21 cellular contexts compared by ENCODE assay signal in the genomic region with DNA sequence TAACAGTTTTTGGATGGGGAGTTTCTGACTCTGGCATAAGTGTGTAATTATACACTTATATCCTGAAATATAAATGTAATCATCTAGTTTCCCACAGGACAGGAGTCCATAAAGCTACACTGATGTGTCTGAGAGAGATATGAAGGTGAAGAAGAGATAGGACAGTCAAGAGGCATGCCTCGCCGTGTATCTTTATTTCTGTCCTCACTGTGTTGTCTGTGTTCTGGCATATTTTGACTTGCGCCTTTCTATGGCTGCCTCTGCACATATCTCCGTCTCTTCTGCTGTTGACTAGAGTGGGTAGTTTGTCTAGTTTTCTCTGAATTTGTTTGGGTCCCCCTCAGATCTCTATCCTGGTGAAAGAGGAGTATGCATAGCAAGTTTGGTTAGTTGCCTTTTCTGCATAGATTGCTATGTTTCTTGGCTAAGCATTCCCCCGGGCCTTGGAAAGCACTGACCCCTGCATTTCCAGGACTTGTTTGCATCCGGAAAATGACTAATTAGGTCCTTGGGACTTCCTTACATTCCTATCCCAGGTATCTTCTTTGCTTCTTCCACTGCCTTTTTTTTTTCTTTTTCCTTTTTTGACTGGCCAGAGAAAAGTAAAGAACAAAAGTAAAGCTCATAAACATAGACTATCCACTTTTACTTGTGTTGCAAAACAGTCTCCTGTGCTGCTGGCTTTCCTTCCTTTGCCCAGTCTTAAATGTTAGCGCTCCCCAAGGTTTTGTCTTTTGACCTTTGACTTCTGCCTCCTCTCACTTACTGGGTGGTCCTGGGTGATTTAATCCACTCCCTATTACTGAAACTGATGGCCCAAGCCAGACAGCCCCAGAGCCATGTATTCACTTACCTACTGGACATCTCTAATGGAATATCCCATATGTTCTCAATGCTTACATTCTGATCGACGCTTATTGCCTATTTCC. TPM values are rescaled to one million over a fixed set of nuclear protein-coding genes. Genes with fewer than 3 reads are reported as not detected.
DNase-seq lines count a peak whose midpoint lies in the region; ATAC-seq and TF ChIP-seq lines count a peak whose summit lies in the region.
"Had no signal": no experiment of that assay in that cellular context is flagged by ENCODE, and none has a peak within 500 bp of the region (broad histone marks: within the 10 kb centered on the region; RNA-seq: fewer than 3 reads in every experiment).

No MANE protein-coding gene starts in this region.

- peaks cover 5% of the 10 kb centered on the region for H3K4me1 ChIP-seq in NT2/D1 (ENCODE audit: insufficient read depth, insufficient read length)
- peaks cover 0 to 65% (median 21%) of the 10 kb centered on the region in 4 donors for H3K4me1 ChIP-seq in right lobe of liver
- peaks cover 14% of the 10 kb centered on the region for H3K4me1 ChIP-seq in stomach smooth muscle (ENCODE audit: control insufficient read depth, insufficient read depth, low read length)

- H3K36me3 ChIP-seq in NT2/D1 (ENCODE audit: insufficient read depth, insufficient read length, low read length): no peaks in the 10 kb centered on the region
- no peaks in the 10 kb centered on the region for H3K36me3 ChIP-seq in right lobe of liver
- H3K36me3 ChIP-seq in stomach smooth muscle (ENCODE audit: control insufficient read depth in 2 of 2, insufficient read depth in 2 of 2, low read length in 2 of 2): no peaks in the 10 kb centered on the region

- TF ChIP-seq CTCF in fibroblast of villous mesenchyme (IDR thresholded peaks at IDR 0.05; ENCODE audit: insufficient read depth, low read depth, low read length) (no peak), right lobe of liver (IDR thresholded peaks at IDR 0.05) (no peak), dorsolateral prefrontal cortex (IDR thresholded peaks at IDR 0.05 in 54 of 56, conservative IDR thresholded peaks at IDR 0.05 in 2 of 56; ENCODE audit: low read depth in 1 of 56, partially characterized antibody in 56 of 56) (no peak)

- ATAC-seq in right lobe of liver: peak in 1 of 4 donors; percentile 14
- no peak for ATAC-seq in GM21723 (IDR thresholded peaks at IDR 0.05; ENCODE audit: unreplicated experiment)
- no peak for ATAC-seq in GM18519 (IDR thresholded peaks at IDR 0.05; ENCODE audit: low FRiP score, unreplicated experiment)
- ATAC-seq: stimulated activated naive CD8-positive, alpha-beta T cell treated with anti-CD3 and anti-CD28 coated beads, Interleukin-15, amount 100 ng/mL, for 72 hours had no signal

- H3K9ac ChIP-seq in NT2/D1 (ENCODE audit: insufficient read length, low read depth) (no peak overlapping the region), stomach smooth muscle (ENCODE audit: low read length in 2 of 2) (peak overlapping the region in 1 of 2 donors; percentile 7)

- 79% methylated on average over 9 of the region's 9 CpGs for WGBS in right lobe of liver (ENCODE audit: insufficient coverage, low coverage, low lambda C conversion rate, missing lambda C conversion rate)

- no peaks in the 10 kb centered on the region for H3K27me3 ChIP-seq in NT2/D1 (ENCODE audit: insufficient read depth, insufficient read length)
- no peaks in the 10 kb centered on the region for H3K27me3 ChIP-seq in right lobe of liver
- H3K27me3 ChIP-seq in stomach smooth muscle (ENCODE audit: control insufficient read depth in 1 of 2, insufficient read depth in 2 of 2, low read length in 2 of 2): no peaks in the 10 kb centered on the region
- H3K27me3 ChIP-seq in dorsolateral prefrontal cortex: no peaks in the 10 kb centered on the region

- H3K27ac ChIP-seq in right lobe of liver (peak overlapping the region in 2 of 3 donors; percentile 31 to 44), stomach smooth muscle (ENCODE audit: low read length) (peak overlapping the region; percentile 24), dorsolateral prefrontal cortex (no peak overlapping the region)

- DNase-seq in NT2/D1 (ENCODE audit: low read depth, low spot score): peak; percentile 66
- DNase-seq in fibroblast of villous mesenchyme (ENCODE audit: low read depth): peak; percentile 33
- DNase-seq in right lobe of liver: no peak
- DNase-seq in activated gamma-delta T cell treated with Interleukin-2 at 50 U/mL for 16 hours: no peak
- DNase-seq in dorsolateral prefrontal cortex: no peak
- DNase-seq: activated CD4-positive, alpha-beta T cell treated with anti-CD3 and anti-CD28 coated beads for 1 hour; activated CD8-positive, alpha-beta memory T cell treated with anti-CD3 and anti-CD28 coated beads, Interleukin-2, amount 50 U/mL, for 48 hours; activated naive CD4-positive, alpha-beta T cell treated with anti-CD3 and anti-CD28 coated beads, Interleukin-2, amount 50 U/mL, for 16 hours; foreskin melanocyte; Karpas-422; midbrain; NCI-H1105 treated with DMSO at 0.1 percent for 48 hours; NK-92 treated with Interleukin-12 subunit alpha and Interleukin-12 subunit beta, amount 100 ng/mL, for 24 hours; occipital lobe; SHP77; stimulated activated CD4-positive, alpha-beta T cell treated with anti-CD3 and anti-CD28 coated beads, Interleukin-12 subunit alpha, Interleukin-12 subunit beta, amount 100 ng/mL, for 4 hours; stimulated activated naive CD8-positive, alpha-beta T cell treated with anti-CD3 and anti-CD28 coated beads, Interleukin-15, amount 100 ng/mL, for 72 hours; T-helper 2 cell had no signal

- H3K4me3 ChIP-seq in NT2/D1 (ENCODE audit: insufficient read length, low read depth): no peak overlapping the region
- H3K4me3 ChIP-seq in fibroblast of villous mesenchyme (ENCODE audit: low read depth, low read length): no peak overlapping the region
- H3K4me3 ChIP-seq in right lobe of liver: no peak overlapping the region
- no peak overlapping the region for H3K4me3 ChIP-seq in stomach smooth muscle (ENCODE audit: low read length in 2 of 2)
- H3K4me3 ChIP-seq in dorsolateral prefrontal cortex: no peak overlapping the region

- TF ChIP-seq POLR2A in right lobe of liver (IDR thresholded peaks at IDR 0.05): no peak

- H3K9me3 ChIP-seq in NT2/D1 (ENCODE audit: insufficient read depth, low read length): peaks cover 5% of the 10 kb centered on the region
- H3K9me3 ChIP-seq in right lobe of liver: no peaks in the 10 kb centered on the region
- H3K9me3 ChIP-seq in stomach smooth muscle (ENCODE audit: control insufficient read depth in 2 of 2, low read length in 2 of 2): no peaks in the 10 kb centered on the region

- intact Hi-C loops in right lobe of liver (cut with DNase I) (no loop called here), dorsolateral prefrontal cortex (cut with DNase I) (no loop called here)

RNA-seq across cellular contexts. Expression of gene CNN3, which starts 27.6 kb away (rescaled TPM):
- total RNA-seq in fibroblast of villous mesenchyme (354 and 485 TPM in 2 replicates), right lobe of liver (100 to 1,000 TPM in 2 of 6 experiments, 10 to 100 TPM in 4; 90.5 to 125 (median 99.3) TPM), dorsolateral prefrontal cortex (100 to 1,000 TPM in 118 of 120 experiments, 10 to 100 TPM in 2; 91.8 to 419 (median 154) TPM)

Comparison
In these comparisons a context has a peak if more than half of its experiments do, and no peak if none do; other contexts are left out.
1. DNase-seq: peak in NT2/D1 (single experiment) and fibroblast of villous mesenchyme (single experiment); none in right lobe of liver (0 of 3), activated gamma-delta T cell treated with Interleukin-2 at 50 U/mL for 16 hours (single experiment) and dorsolateral prefrontal cortex (0 of 10).
2. H3K27ac ChIP-seq: peak in right lobe of liver (2 of 3) and stomach smooth muscle (single experiment); none in dorsolateral prefrontal cortex (0 of 59).